ENCODE assay signal across 25 cellular contexts in genomic region chr3:30310251-30310954, GRCh38.
DNase-seq lines count a peak whose midpoint lies in the region; ATAC-seq and TF ChIP-seq lines count a peak whose summit lies in the region.
"Had no signal": no experiment of that assay in that cellular context is flagged by ENCODE, and none has a peak within 500 bp of the region (broad histone marks: within the 10 kb centered on the region; RNA-seq: fewer than 3 reads in every experiment).

No MANE protein-coding gene starts in this region.

- no peak overlapping the region for H3K27ac ChIP-seq in body of pancreas
- no peak overlapping the region for H3K27ac ChIP-seq in lung (ENCODE audit: low read depth in 1 of 2, low read length in 1 of 2)
- H3K27ac ChIP-seq: brain microvascular endothelial cell, C4-2B, gastroesophageal sphincter, vagina had no signal

- intact Hi-C loops in body of pancreas (cut with DNase I): no loop called here

- H3K4me3 ChIP-seq in LNCaP clone FGC (ENCODE audit: low read depth, low read length) (no peak overlapping the region), body of pancreas (no peak overlapping the region), fibroblast of the aortic adventitia (ENCODE audit: low read depth, low read length) (no peak overlapping the region), lung (no peak overlapping the region)
- H3K4me3 ChIP-seq: gastroesophageal sphincter, HAP-1, vagina had no signal

- H3K4me1 ChIP-seq in body of pancreas (no peaks in the 10 kb centered on the region), lung (ENCODE audit: control insufficient read depth in 2 of 2, insufficient read depth in 2 of 2, low read length in 2 of 2) (no peaks in the 10 kb centered on the region)
- H3K4me1 ChIP-seq: Caco-2, HAP-1 had no signal

- WGBS in body of pancreas, 2 donors: 67 to 77% methylated on average over 2 of the region's 2 CpGs
- WGBS in lung, 2 donors: 73 to 80% methylated on average over 2 of the region's 2 CpGs

- DNase-seq in LNCaP clone FGC (ENCODE audit: low read depth): peak; percentile 88
- DNase-seq in body of pancreas: no peak
- DNase-seq in fibroblast of the aortic adventitia (ENCODE audit: low read depth): peak; percentile 77
- no peak for DNase-seq in lung (ENCODE audit: low spot score)
- DNase-seq in GM20000 (ENCODE audit: low spot score): no peak
- no peak for DNase-seq in nucleus accumbens (lab: John Stamatoyannopoulos, UW)
- DNase-seq in NCI-H446 (lab: John Stamatoyannopoulos, UW): no peak
- DNase-seq: activated CD4-positive, alpha-beta T cell treated with anti-CD3 and anti-CD28 coated beads for 36 hours; activated T-cell treated with anti-CD3 and anti-CD28 coated beads, Interleukin-2, amount 50 U/mL, for 24 hours; brain microvascular endothelial cell; Caco-2; effector CD4-positive, alpha-beta T cell; GF-D8; islet precursor cell; KBM-7; NCI-H1436 treated with DMSO at 0.1 percent for 48 hours; NCI-H82; stimulated activated naive CD4-positive, alpha-beta T cell treated with Interleukin-2 at 50 U/mL for 16 hours; T-helper 17 cell had no signal

- no peaks in the 10 kb centered on the region for H3K36me3 ChIP-seq in body of pancreas (replicated peaks in 1 of 2; ENCODE audit: insufficient read depth in 1 of 2, low read depth in 2 of 2)
- H3K36me3 ChIP-seq in lung (ENCODE audit: control insufficient read depth in 2 of 2, insufficient read depth in 2 of 2, low read length in 2 of 2): no peaks in the 10 kb centered on the region
- H3K36me3 ChIP-seq: brain microvascular endothelial cell, gastroesophageal sphincter, HAP-1, vagina had no signal

- TF ChIP-seq CTCF in LNCaP clone FGC (IDR thresholded peaks at IDR 0.05; ENCODE audit: control insufficient read depth, extremely low read depth, insufficient read depth) (no peak), body of pancreas (IDR thresholded peaks at IDR 0.05) (no peak), fibroblast of the aortic adventitia (IDR thresholded peaks at IDR 0.05; ENCODE audit: insufficient read depth, low read length) (no peak), lung (IDR thresholded peaks at IDR 0.05; ENCODE audit: control extremely low read depth, extremely low read depth) (no peak), GM20000 (IDR thresholded peaks at IDR 0.05; ENCODE audit: extremely low read depth, missing control alignments) (no peak)

- H3K9me3 ChIP-seq in body of pancreas (no peaks in the 10 kb centered on the region), lung (ENCODE audit: control insufficient read depth in 2 of 2, insufficient read depth in 1 of 2, low read length in 1 of 2) (no peaks in the 10 kb centered on the region)
- H3K9me3 ChIP-seq: gastroesophageal sphincter, HAP-1, vagina had no signal

- no peak for TF ChIP-seq POLR2A in body of pancreas (IDR thresholded peaks at IDR 0.05)

- no peaks in the 10 kb centered on the region for H3K27me3 ChIP-seq in body of pancreas
- no peaks in the 10 kb centered on the region for H3K27me3 ChIP-seq in lung (ENCODE audit: control insufficient read depth, insufficient read depth)
- H3K27me3 ChIP-seq: brain microvascular endothelial cell, gastroesophageal sphincter, vagina had no signal

- ATAC-seq in body of pancreas (peak; percentile 18), lung (ENCODE audit: insufficient read depth, low FRiP score) (peak; percentile 50), HG03097 (IDR thresholded peaks at IDR 0.05; ENCODE audit: low FRiP score, unreplicated experiment) (no peak)
- ATAC-seq: activated CD4-positive, alpha-beta T cell treated with anti-CD3 and anti-CD28 coated beads for 36 hours; gastroesophageal sphincter; SK-N-SH treated with all-trans-retinoic acid at 6 μM for 48 hours; T-helper 17 cell had no signal

Comparison
In these comparisons a context has a peak if more than half of its experiments do, and no peak if none do; other contexts are left out.
1. DNase-seq: peak in LNCaP clone FGC (single experiment) and fibroblast of the aortic adventitia (single experiment); none in body of pancreas (0 of 4), lung (single experiment), GM20000 (single experiment), nucleus accumbens (0 of 56) and NCI-H446 (0 of 2).